Comparison of ENCODE assay signal across 1 cellular context in the genomic region with DNA sequence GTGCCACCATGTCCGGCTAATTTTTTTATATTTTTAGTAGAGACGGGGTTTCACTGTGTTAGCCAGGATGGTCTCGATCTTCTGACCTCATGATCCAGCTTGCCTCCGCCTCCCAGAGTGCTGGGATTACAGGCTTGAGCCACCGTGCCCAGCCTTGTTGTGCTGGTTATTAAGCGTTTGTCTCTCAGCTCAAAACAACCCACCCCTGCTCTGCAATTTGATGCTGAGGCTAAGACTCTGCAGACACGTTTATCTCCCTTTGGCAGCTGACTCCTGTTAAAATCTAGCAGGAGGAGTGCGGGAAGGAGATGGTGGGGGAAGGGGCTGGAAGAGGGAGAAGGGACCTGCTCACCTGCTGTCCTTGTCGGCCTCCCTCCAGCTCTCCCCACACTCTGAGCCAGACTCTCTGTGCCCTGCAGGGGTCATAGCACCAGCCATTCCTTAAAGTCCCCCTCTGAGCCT.
TF ChIP-seq lines count a peak whose summit lies in the region.

No MANE protein-coding gene starts in this region.

TF ChIP-seq in HepG2, 621 proteins besides CTCF, POLR2A, EP300 and RAD21:
- no peak for TF ChIP-seq ZNF713 (CRISPR knock-in tag; IDR thresholded peaks at IDR 0.05)
- TF ChIP-seq ZNF256 (CRISPR knock-in tag; conservative IDR thresholded peaks at IDR 0.05) = no peak
- no peak for TF ChIP-seq MEIS2 (CRISPR knock-in tag; IDR thresholded peaks at IDR 0.05)
- TF ChIP-seq CHD2 (IDR thresholded peaks at IDR 0.05; ENCODE audit: low read depth, low read length) = no peak
- no peak for TF ChIP-seq MAFG (CRISPR knock-in tag; IDR thresholded peaks at IDR 0.05)
- TF ChIP-seq WIZ (CRISPR knock-in tag; IDR thresholded peaks at IDR 0.05) = no peak
- TF ChIP-seq, protein P1, sequence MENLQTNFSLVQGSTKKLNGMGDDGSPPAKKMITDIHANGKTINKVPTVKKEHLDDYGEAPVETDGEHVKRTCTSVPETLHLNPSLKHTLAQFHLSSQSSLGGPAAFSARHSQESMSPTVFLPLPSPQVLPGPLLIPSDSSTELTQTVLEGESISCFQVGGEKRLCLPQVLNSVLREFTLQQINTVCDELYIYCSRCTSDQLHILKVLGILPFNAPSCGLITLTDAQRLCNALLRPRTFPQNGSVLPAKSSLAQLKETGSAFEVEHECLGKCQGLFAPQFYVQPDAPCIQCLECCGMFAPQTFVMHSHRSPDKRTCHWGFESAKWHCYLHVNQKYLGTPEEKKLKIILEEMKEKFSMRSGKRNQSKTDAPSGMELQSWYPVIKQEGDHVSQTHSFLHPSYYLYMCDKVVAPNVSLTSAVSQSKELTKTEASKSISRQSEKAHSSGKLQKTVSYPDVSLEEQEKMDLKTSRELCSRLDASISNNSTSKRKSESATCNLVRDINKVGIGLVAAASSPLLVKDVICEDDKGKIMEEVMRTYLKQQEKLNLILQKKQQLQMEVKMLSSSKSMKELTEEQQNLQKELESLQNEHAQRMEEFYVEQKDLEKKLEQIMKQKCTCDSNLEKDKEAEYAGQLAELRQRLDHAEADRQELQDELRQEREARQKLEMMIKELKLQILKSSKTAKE (CRISPR knock-in tag; IDR thresholded peaks at IDR 0.05; ENCODE audit: borderline replicate concordance) = no peak
- TF ChIP-seq, protein P2, sequence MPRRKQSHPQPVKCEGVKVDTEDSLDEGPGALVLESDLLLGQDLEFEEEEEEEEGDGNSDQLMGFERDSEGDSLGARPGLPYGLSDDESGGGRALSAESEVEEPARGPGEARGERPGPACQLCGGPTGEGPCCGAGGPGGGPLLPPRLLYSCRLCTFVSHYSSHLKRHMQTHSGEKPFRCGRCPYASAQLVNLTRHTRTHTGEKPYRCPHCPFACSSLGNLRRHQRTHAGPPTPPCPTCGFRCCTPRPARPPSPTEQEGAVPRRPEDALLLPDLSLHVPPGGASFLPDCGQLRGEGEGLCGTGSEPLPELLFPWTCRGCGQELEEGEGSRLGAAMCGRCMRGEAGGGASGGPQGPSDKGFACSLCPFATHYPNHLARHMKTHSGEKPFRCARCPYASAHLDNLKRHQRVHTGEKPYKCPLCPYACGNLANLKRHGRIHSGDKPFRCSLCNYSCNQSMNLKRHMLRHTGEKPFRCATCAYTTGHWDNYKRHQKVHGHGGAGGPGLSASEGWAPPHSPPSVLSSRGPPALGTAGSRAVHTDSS (CRISPR knock-in tag; conservative IDR thresholded peaks at IDR 0.05) = no peak
- TF ChIP-seq SRSF1 (optimal IDR thresholded peaks at IDR 0.05; ENCODE audit: low read depth, low read length) = no peak
- TF ChIP-seq, protein P3, sequence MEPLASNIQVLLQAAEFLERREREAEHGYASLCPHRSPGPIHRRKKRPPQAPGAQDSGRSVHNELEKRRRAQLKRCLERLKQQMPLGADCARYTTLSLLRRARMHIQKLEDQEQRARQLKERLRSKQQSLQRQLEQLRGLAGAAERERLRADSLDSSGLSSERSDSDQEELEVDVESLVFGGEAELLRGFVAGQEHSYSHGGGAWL (CRISPR knock-in tag; IDR thresholded peaks at IDR 0.05) = no peak
- TF ChIP-seq ATF1 (CRISPR knock-in tag; IDR thresholded peaks at IDR 0.05) = no peak
- TF ChIP-seq, protein P4, sequence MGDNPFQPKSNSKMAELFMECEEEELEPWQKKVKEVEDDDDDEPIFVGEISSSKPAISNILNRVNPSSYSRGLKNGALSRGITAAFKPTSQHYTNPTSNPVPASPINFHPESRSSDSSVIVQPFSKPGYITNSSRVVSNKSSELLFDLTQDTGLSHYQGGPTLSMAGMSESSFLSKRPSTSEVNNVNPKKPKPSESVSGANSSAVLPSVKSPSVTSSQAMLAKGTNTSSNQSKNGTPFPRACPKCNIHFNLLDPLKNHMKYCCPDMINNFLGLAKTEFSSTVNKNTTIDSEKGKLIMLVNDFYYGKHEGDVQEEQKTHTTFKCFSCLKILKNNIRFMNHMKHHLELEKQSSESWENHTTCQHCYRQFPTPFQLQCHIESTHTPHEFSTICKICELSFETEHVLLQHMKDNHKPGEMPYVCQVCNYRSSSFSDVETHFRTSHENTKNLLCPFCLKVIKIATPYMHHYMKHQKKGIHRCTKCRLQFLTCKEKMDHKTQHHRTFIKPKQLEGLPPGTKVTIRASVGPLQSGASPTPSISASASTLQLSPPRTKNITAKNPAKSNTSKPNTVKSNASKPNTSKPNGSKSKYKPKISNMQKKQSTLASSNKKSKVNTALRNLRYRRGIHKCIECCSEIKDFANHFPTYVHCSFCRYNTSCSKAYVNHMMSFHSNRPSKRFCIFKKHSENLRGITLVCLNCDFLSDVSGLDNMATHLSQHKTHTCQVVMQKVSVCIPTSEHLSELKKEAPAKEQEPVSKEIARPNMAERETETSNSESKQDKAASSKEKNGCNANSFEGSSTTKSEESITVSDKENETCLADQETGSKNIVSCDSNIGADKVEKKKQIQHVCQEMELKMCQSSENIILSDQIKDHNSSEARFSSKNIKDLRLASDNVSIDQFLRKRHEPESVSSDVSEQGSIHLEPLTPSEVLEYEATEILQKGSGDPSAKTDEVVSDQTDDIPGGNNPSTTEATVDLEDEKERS (CRISPR knock-in tag; IDR thresholded peaks at IDR 0.05) = no peak
- TF ChIP-seq HNRNPL (IDR thresholded peaks at IDR 0.05; ENCODE audit: low read depth, low read length) = no peak
- TF ChIP-seq, protein P5, sequence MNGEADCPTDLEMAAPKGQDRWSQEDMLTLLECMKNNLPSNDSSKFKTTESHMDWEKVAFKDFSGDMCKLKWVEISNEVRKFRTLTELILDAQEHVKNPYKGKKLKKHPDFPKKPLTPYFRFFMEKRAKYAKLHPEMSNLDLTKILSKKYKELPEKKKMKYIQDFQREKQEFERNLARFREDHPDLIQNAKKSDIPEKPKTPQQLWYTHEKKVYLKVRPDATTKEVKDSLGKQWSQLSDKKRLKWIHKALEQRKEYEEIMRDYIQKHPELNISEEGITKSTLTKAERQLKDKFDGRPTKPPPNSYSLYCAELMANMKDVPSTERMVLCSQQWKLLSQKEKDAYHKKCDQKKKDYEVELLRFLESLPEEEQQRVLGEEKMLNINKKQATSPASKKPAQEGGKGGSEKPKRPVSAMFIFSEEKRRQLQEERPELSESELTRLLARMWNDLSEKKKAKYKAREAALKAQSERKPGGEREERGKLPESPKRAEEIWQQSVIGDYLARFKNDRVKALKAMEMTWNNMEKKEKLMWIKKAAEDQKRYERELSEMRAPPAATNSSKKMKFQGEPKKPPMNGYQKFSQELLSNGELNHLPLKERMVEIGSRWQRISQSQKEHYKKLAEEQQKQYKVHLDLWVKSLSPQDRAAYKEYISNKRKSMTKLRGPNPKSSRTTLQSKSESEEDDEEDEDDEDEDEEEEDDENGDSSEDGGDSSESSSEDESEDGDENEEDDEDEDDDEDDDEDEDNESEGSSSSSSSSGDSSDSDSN (CRISPR knock-in tag; IDR thresholded peaks at IDR 0.05) = no peak
- TF ChIP-seq ZKSCAN5 (CRISPR knock-in tag; IDR thresholded peaks at IDR 0.05) = no peak
- TF ChIP-seq MTA3 (CRISPR knock-in tag; IDR thresholded peaks at IDR 0.05) = no peak
- TF ChIP-seq, protein P6, sequence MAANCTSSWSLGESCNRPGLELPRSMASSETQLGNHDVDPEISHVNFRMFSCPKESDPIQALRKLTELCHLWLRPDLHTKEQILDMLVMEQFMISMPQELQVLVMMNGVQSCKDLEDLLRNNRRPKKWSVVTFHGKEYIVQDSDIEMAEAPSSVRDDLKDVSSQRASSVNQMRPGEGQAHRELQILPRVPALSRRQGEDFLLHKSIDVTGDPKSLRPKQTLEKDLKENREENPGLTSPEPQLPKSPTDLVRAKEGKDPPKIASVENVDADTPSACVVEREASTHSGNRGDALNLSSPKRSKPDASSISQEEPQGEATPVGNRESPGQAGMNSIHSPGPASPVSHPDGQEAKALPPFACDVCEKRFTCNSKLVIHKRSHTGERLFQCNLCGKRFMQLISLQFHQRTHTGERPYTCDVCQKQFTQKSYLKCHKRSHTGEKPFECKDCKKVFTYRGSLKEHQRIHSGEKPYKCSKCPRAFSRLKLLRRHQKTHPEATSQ (CRISPR knock-in tag; IDR thresholded peaks at IDR 0.05; ENCODE audit: borderline replicate concordance) = no peak
- no peak for TF ChIP-seq MEF2D (CRISPR knock-in tag; IDR thresholded peaks at IDR 0.05)
- TF ChIP-seq, protein P7, sequence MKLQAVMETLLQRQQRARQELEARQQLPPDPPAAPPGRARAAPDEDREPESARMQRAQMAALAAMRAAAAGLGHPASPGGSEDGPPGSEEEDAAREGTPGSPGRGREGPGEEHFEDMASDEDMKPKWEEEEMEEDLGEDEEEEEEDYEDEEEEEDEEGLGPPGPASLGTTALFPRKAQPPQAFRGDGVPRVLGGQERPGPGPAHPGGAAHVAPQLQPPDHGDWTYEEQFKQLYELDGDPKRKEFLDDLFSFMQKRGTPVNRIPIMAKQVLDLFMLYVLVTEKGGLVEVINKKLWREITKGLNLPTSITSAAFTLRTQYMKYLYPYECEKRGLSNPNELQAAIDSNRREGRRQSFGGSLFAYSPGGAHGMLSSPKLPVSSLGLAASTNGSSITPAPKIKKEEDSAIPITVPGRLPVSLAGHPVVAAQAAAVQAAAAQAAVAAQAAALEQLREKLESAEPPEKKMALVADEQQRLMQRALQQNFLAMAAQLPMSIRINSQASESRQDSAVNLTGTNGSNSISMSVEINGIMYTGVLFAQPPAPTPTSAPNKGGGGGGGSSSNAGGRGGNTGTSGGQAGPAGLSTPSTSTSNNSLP (IDR thresholded peaks at IDR 0.05; ENCODE audit: low read depth, low read length) = no peak
- no peak for TF ChIP-seq ZBTB1 (CRISPR knock-in tag; IDR thresholded peaks at IDR 0.05; ENCODE audit: borderline replicate concordance)
